ENCODE assay signal across 1 cellular context in the genomic region with DNA sequence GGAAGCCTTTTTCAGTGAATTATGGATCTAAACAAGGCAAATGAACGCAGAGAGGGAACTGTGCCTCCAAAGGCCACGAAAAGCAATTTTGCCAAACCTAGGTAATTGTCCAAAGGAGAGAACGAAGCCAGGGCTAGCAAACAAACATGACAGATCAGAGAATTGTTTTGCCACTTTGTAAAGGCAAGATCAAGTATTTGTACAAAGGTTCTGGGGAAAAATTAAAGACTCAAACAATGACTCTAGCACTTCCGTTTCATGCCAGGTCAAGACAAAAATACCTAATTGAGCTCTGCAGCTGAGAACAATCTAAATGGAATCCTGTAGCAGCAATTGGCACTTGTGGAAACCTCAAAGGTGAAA.
TF ChIP-seq lines count a peak whose summit lies in the region.

No MANE protein-coding gene starts in this region.

TF ChIP-seq in GM23338, 12 proteins besides CTCF, POLR2A, EP300 and RAD21 (continued from another document):
- TF ChIP-seq ZNF462 (CRISPR knock-in tag; IDR thresholded peaks at IDR 0.05), result no peak
- no peak for TF ChIP-seq EZH2phosphoT487 (IDR thresholded peaks at IDR 0.05; ENCODE audit: unreplicated experiment)
- TF ChIP-seq EZH2 (IDR thresholded peaks at IDR 0.05; ENCODE audit: low read depth, unreplicated experiment), result no peak
- TF ChIP-seq ZNF331 (CRISPR knock-in tag; IDR thresholded peaks at IDR 0.05; ENCODE audit: low read depth), result no peak
